Comparison of ENCODE assay signal across 8 cellular contexts in the genomic region with DNA sequence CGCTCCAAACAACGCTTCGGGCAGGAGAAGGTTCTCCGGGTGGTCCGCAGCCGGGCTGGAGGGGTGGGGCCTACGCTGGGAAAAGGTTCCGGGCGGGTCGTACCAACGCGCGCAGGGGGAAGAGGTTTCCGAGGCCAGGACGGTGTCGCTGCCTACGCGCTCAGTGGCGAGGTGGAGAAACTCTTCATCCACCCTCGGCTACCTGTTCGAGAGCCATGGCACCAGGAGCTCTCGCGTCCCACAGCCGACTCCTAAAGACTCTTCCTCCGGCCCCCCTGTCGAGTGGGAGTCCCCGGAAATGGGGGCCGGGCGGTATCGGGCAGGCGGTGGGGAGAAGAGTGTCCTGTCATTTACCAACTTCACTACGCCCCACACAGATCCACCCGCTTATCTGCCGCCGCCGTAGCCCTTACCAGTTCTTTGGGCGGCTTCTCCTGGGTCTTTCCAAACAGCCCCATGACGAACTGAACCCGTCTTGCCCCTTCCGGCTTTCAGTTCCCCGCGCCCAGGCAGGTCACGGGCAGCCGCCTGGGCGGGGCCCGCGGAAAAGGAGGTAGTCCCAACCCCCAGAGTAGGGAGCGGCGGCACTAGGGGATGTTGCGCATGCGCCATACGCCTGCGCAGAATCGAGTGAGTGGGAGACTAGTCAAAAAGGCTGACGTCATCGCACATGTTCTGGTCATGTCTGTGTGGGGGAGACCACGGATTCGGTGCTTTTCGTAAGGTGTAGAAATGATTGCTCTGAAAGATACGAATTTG.
DNase-seq lines count a peak whose midpoint lies in the region; ATAC-seq and TF ChIP-seq lines count a peak whose summit lies in the region.

A gene (minus strand): TSS at position 553 of the 759 bp plus-strand sequence. CDS start 95 bp downstream, at position 458.

- TF ChIP-seq CTCF in AG09319 (IDR thresholded peaks at IDR 0.05; ENCODE audit: low read depth, low read length) = no peak

- DNase-seq in AG09319 (ENCODE audit: extremely low read depth, low read depth) = peak; percentile 93
- DNase-seq in NCI-H446 treated with DMSO at 0.1 percent for 48 hours (lab: John Stamatoyannopoulos, UW) = peak; percentile 93
- DNase-seq in cerebellar cortex (ENCODE audit: low spot score) = peak; percentile 97
- peak; percentile 98 for DNase-seq in islet precursor cell
- peak; percentile 94 to 95 (median 95) for DNase-seq in stimulated activated CD4-positive, alpha-beta T cell treated with anti-CD3 and anti-CD28 coated beads, Interleukin-12 subunit alpha, Interleukin-12 subunit beta, amount 100 ng/mL, for 48 hours (ENCODE audit: low read depth in 2 of 3, low spot score in 1 of 3)

- ATAC-seq in GM19035 (IDR thresholded peaks at IDR 0.05; ENCODE audit: unreplicated experiment) = peak; percentile 87
- peak; percentile 91 for ATAC-seq in HG03354 (IDR thresholded peaks at IDR 0.05; ENCODE audit: poor library complexity, severe bottlenecking, unreplicated experiment)
- peak; percentile 88 for ATAC-seq in activated CD4-positive, CD25-positive, alpha-beta regulatory T cell treated with anti-CD3 and anti-CD28 coated beads, Interleukin-2, amount 50 U/mL, for 24 hours

Comparison
In these comparisons a context has a peak if more than half of its experiments do, and no peak if none do; other contexts are left out.
1. Peak in every context shown above with its lines: DNase-seq and ATAC-seq.